ENCODE assay signal across 13 cellular contexts in genomic region chr3:179760944-179761343, GRCh38.
DNase-seq lines count a peak whose midpoint lies in the region; ATAC-seq and TF ChIP-seq lines count a peak whose summit lies in the region.
"Had no signal": no experiment of that assay in that cellular context is flagged by ENCODE, and none has a peak within 500 bp of the region (broad histone marks: within the 10 kb centered on the region; RNA-seq: fewer than 3 reads in every experiment).

No MANE protein-coding gene starts in this region.

- no peak overlapping the region for H3K4me2 ChIP-seq in fibroblast of lung (ENCODE audit: extremely low read depth, insufficient read depth, low read length)

- no peaks in the 10 kb centered on the region for H4K20me1 ChIP-seq in fibroblast of lung (ENCODE audit: control insufficient read depth, extremely low read depth, insufficient read depth, low read length)

- no peaks in the 10 kb centered on the region for H3K36me3 ChIP-seq in fibroblast of lung (ENCODE audit: control insufficient read depth, insufficient read depth, low read length)

- TF ChIP-seq CTCF in fibroblast of lung (conservative IDR thresholded peaks at IDR 0.05 in 1 of 2, IDR thresholded peaks at IDR 0.05 in 1 of 2; ENCODE audit: low read depth in 1 of 2, low read length in 2 of 2) = no peak

- no peak overlapping the region for H2AFZ ChIP-seq in fibroblast of lung (ENCODE audit: low read length)

- no peak overlapping the region for H3K4me3 ChIP-seq in fibroblast of lung (replicated peaks in 1 of 4; ENCODE audit: control extremely low read depth in 1 of 4, insufficient read depth in 1 of 4, low read depth in 3 of 4, low read length in 4 of 4)
- H3K4me3 ChIP-seq: esophagus squamous epithelium had no signal

- no peaks in the 10 kb centered on the region for H3K27me3 ChIP-seq in fibroblast of lung (ENCODE audit: control insufficient read depth, insufficient read depth, low read length)
- H3K27me3 ChIP-seq: esophagus squamous epithelium had no signal

- no peaks in the 10 kb centered on the region for H3K79me2 ChIP-seq in fibroblast of lung (ENCODE audit: control insufficient read depth, insufficient read depth, low read length)

- no peaks in the 10 kb centered on the region for H3K9me3 ChIP-seq in fibroblast of lung (ENCODE audit: control insufficient read depth, insufficient read depth, low read depth, low read length)
- H3K9me3 ChIP-seq: esophagus squamous epithelium had no signal

- H3K4me1 ChIP-seq in fibroblast of lung (ENCODE audit: control insufficient read depth, extremely low read depth, insufficient read depth, low read length) = no peaks in the 10 kb centered on the region
- H3K4me1 ChIP-seq: esophagus squamous epithelium had no signal

- H3K9ac ChIP-seq in fibroblast of lung (ENCODE audit: insufficient read depth, low read length) = no peak overlapping the region

- no peak overlapping the region for H3K27ac ChIP-seq in fibroblast of lung (ENCODE audit: insufficient read depth, low read length)
- H3K27ac ChIP-seq: esophagus squamous epithelium had no signal

- ATAC-seq in GM21825 (IDR thresholded peaks at IDR 0.05; ENCODE audit: unreplicated experiment) = no peak
- ATAC-seq: activated CD8-positive, alpha-beta memory T cell treated with anti-CD3 and anti-CD28 coated beads, Interleukin-2, amount 10 ng/mL, durations not matched to agents 7 days and 5 days; stimulated activated memory B cell treated with anti-CD40 and anti-IgM and Interleukin-4, amounts not matched to agents 10 μg/mL and 1 μg/mL and 100 μg/mL, for 72 hours had no signal

- DNase-seq in SIG-M5 treated with dmso at 0.1 percent for 504 hours (lab: John Stamatoyannopoulos, UW; ENCODE audit: unreplicated experiment) = peak; percentile 68
- DNase-seq in SIG-M5 (lab: John Stamatoyannopoulos, UW) = no peak
- peak; percentile 0 for DNase-seq in SHP77 treated with DMSO at 0.1 percent for 48 hours (lab: John Stamatoyannopoulos, UW)
- peak; percentile 67 to 74 for DNase-seq in fibroblast of lung (ENCODE audit: low read depth in 2 of 2)
- no peak for DNase-seq in AG08395 (ENCODE audit: low spot score)
- DNase-seq in HT-29 (ENCODE audit: low spot score) = no peak
- no peak for DNase-seq in NCI-H526 treated with DMSO at 0.1 percent for 48 hours (lab: John Stamatoyannopoulos, UW)
- DNase-seq: activated CD8-positive, alpha-beta memory T cell treated with anti-CD3 and anti-CD28 coated beads, Interleukin-2, amount 10 ng/mL, durations not matched to agents 7 days and 5 days; esophagus squamous epithelium; GF-D8; NCI-H524 had no signal

Comparison
In these comparisons a context has a peak if more than half of its experiments do, and no peak if none do; other contexts are left out.
1. DNase-seq: peak in SIG-M5 treated with dmso at 0.1 percent for 504 hours (single experiment), SHP77 treated with DMSO at 0.1 percent for 48 hours (single experiment) and fibroblast of lung (2 of 2); none in SIG-M5 (single experiment), AG08395 (single experiment), HT-29 (single experiment) and NCI-H526 treated with DMSO at 0.1 percent for 48 hours (single experiment).